8 cellular contexts compared by ENCODE assay signal in genomic region chr3:11671648-11672100, GRCh38. TPM values are rescaled to one million over a fixed set of nuclear protein-coding genes. Genes with fewer than 3 reads are reported as not detected.
DNase-seq lines count a peak whose midpoint lies in the region; ATAC-seq and TF ChIP-seq lines count a peak whose summit lies in the region.
"Had no signal": no experiment of that assay in that cellular context is flagged by ENCODE, and none has a peak within 500 bp of the region (broad histone marks: within the 10 kb centered on the region; RNA-seq: fewer than 3 reads in every experiment).

No MANE protein-coding gene starts in this region.

- H3K36me3 Mint-ChIP-seq in stimulated activated naive B cell treated with anti-CD40 and anti-IgM and Interleukin-4, amounts not matched to agents 10 μg/mL and 1 μg/mL and 100 μg/mL, for 72 hours = no peaks in the 10 kb centered on the region
- no peaks in the 10 kb centered on the region for H3K36me3 Mint-ChIP-seq in activated T-cell treated with anti-CD3 and anti-CD28 coated beads, Interleukin-2, amount 50 U/mL, for 72 hours (ENCODE audit: insufficient read depth in 2 of 2)

- H3K27me3 Mint-ChIP-seq in stimulated activated naive B cell treated with anti-CD40 and anti-IgM and Interleukin-4, amounts not matched to agents 10 μg/mL and 1 μg/mL and 100 μg/mL, for 72 hours = no peaks in the 10 kb centered on the region
- H3K27me3 Mint-ChIP-seq in activated T-cell treated with anti-CD3 and anti-CD28 coated beads, Interleukin-2, amount 50 U/mL, for 72 hours (ENCODE audit: low read depth) = no peaks in the 10 kb centered on the region

- ATAC-seq in GM19395 (IDR thresholded peaks at IDR 0.05; ENCODE audit: unreplicated experiment) (peak; percentile 80), HG02678 (IDR thresholded peaks at IDR 0.05; ENCODE audit: unreplicated experiment) (no peak)
- ATAC-seq in stimulated activated naive B cell treated with anti-CD40 and anti-IgM and Interleukin-4, amounts not matched to agents 10 μg/mL and 1 μg/mL and 100 μg/mL, for 72 hours (replicated peaks) = peak; percentile 95
- ATAC-seq in activated T-cell treated with anti-CD3 and anti-CD28 coated beads, Interleukin-2, amount 50 U/mL, for 72 hours (replicated peaks in 1 of 2) = no peak

- DNase-seq in HPDE6-E6E7 (ENCODE audit: extremely low spot score) = peak; percentile 5
- peak; percentile 50 for DNase-seq in choroid plexus epithelial cell (ENCODE audit: low read depth)
- DNase-seq in stimulated activated naive B cell treated with anti-CD40 and anti-IgM and Interleukin-4, amounts not matched to agents 10 μg/mL and 1 μg/mL and 100 μg/mL, for 72 hours = no peak
- no peak for DNase-seq in amniotic stem cell (lab: John Stamatoyannopoulos, UW)
- DNase-seq in activated T-cell treated with anti-CD3 and anti-CD28 coated beads, Interleukin-2, amount 50 U/mL, for 72 hours = no peak
- DNase-seq: activated CD8-positive, alpha-beta memory T cell treated with anti-CD3 and anti-CD28 coated beads, Interleukin-2, amount 50 U/mL, for 48 hours had no signal

- no peaks in the 10 kb centered on the region for H3K9me3 Mint-ChIP-seq in stimulated activated naive B cell treated with anti-CD40 and anti-IgM and Interleukin-4, amounts not matched to agents 10 μg/mL and 1 μg/mL and 100 μg/mL, for 72 hours
- no peaks in the 10 kb centered on the region for H3K9me3 Mint-ChIP-seq in activated T-cell treated with anti-CD3 and anti-CD28 coated beads, Interleukin-2, amount 50 U/mL, for 72 hours

- peaks cover 3 to 14% of the 10 kb centered on the region in 2 donors for H3K4me1 Mint-ChIP-seq in stimulated activated naive B cell treated with anti-CD40 and anti-IgM and Interleukin-4, amounts not matched to agents 10 μg/mL and 1 μg/mL and 100 μg/mL, for 72 hours
- H3K4me1 Mint-ChIP-seq in activated T-cell treated with anti-CD3 and anti-CD28 coated beads, Interleukin-2, amount 50 U/mL, for 72 hours (ENCODE audit: low read depth) = peaks cover 5% of the 10 kb centered on the region

- no peak overlapping the region for H3K4me3 ChIP-seq in choroid plexus epithelial cell (ENCODE audit: low read depth, low read length)

- no peak for TF ChIP-seq CTCF in choroid plexus epithelial cell (conservative IDR thresholded peaks at IDR 0.05; ENCODE audit: low read depth, low read length)

- no peak overlapping the region for H3K4me3 Mint-ChIP-seq in stimulated activated naive B cell treated with anti-CD40 and anti-IgM and Interleukin-4, amounts not matched to agents 10 μg/mL and 1 μg/mL and 100 μg/mL, for 72 hours
- no peak overlapping the region for H3K4me3 Mint-ChIP-seq in activated T-cell treated with anti-CD3 and anti-CD28 coated beads, Interleukin-2, amount 50 U/mL, for 72 hours

- H3K27ac Mint-ChIP-seq in stimulated activated naive B cell treated with anti-CD40 and anti-IgM and Interleukin-4, amounts not matched to agents 10 μg/mL and 1 μg/mL and 100 μg/mL, for 72 hours = no peak overlapping the region
- no peak overlapping the region for H3K27ac Mint-ChIP-seq in activated T-cell treated with anti-CD3 and anti-CD28 coated beads, Interleukin-2, amount 50 U/mL, for 72 hours

RNA-seq across cellular contexts. Expression of gene VGLL4, which starts 28.0 kb away (rescaled TPM):
- 10 to 100 TPM; 22.3 to 23.7 TPM for total RNA-seq in activated T-cell treated with anti-CD3 and anti-CD28 coated beads, Interleukin-2, amount 50 U/mL, for 72 hours

Comparison
In these comparisons a context has a peak if more than half of its experiments do, and no peak if none do; other contexts are left out.
1. ATAC-seq: peak in GM19395 (single experiment) and stimulated activated naive B cell treated with anti-CD40 and anti-IgM and Interleukin-4, amounts not matched to agents 10 μg/mL and 1 μg/mL and 100 μg/mL, for 72 hours (2 of 2); none in HG02678 (single experiment) and activated T-cell treated with anti-CD3 and anti-CD28 coated beads, Interleukin-2, amount 50 U/mL, for 72 hours (0 of 2).
2. DNase-seq: peak in HPDE6-E6E7 (single experiment) and choroid plexus epithelial cell (single experiment); none in stimulated activated naive B cell treated with anti-CD40 and anti-IgM and Interleukin-4, amounts not matched to agents 10 μg/mL and 1 μg/mL and 100 μg/mL, for 72 hours (single experiment), amniotic stem cell (single experiment) and activated T-cell treated with anti-CD3 and anti-CD28 coated beads, Interleukin-2, amount 50 U/mL, for 72 hours (0 of 2).